ENCODE assay signal across 24 cellular contexts in the genomic region with DNA sequence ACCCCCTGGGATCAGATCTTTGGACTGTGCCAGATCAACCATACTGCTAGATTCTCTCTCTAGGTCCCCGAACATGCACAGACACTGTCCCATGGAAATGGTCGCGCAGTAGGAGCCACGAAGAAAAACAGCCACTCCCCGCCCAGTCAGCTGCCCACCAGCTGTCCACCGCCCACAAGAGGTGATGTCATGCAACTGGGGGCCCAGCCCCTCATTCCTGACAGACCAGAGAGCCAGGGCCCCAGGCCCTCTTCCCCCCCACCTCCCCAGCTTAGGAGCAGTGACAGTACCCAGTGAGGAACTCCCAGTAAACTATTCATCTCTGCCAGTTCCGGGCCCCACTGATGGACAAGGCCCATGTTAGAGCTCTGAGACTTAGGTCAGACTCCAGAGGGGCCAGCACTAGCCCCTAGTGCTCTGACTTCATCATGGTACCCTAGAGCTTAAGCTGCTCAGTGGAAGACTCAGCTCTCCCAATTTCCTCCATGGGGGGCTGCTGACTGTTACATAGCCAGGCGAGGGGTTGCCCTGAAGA.
"Had no signal": no experiment of that assay in that cellular context is flagged by ENCODE, and none has a peak within 500 bp of the region (broad histone marks: within the 10 kb centered on the region; RNA-seq: fewer than 3 reads in every experiment).

No MANE protein-coding gene starts in this region.

- H3K4me3 ChIP-seq: breast epithelium, esophagus squamous epithelium, gastrocnemius medialis, ovary, psoas muscle, right atrium auricular region, stomach, suprapubic skin, tibial nerve, uterus had no signal

- H3K27ac Mint-ChIP-seq: activated CD8-positive, alpha-beta T cell treated with anti-CD3 and anti-CD28 coated beads, Interleukin-2, amount 10 ng/mL, durations not matched to agents 7 days and 5 days; activated naive CD8-positive, alpha-beta T cell; activated T-helper 17 cell treated with anti-CD3 and anti-CD28 coated beads, Interleukin-2, amount 50 U/mL, for 72 hours; memory B cell; stimulated activated effector memory CD8-positive, alpha-beta T cell treated with anti-CD3 and anti-CD28 coated beads, Interleukin-12 subunit alpha, Interleukin-12 subunit beta, amount 100 ng/mL, for 72 hours had no signal

- H3K27me3 ChIP-seq: breast epithelium, ovary, suprapubic skin, tibial nerve, uterus had no signal

- H3K27ac ChIP-seq: breast epithelium, esophagus squamous epithelium, gastrocnemius medialis, ovary, psoas muscle, right atrium auricular region, stomach, suprapubic skin, tibial nerve, uterus had no signal

- ATAC-seq: activated CD8-positive, alpha-beta T cell treated with anti-CD3 and anti-CD28 coated beads, Interleukin-2, amount 10 ng/mL, durations not matched to agents 7 days and 5 days; activated T-helper 17 cell treated with anti-CD3 and anti-CD28 coated beads, Interleukin-2, amount 50 U/mL, for 72 hours; gastrocnemius medialis; left colon; naive thymus-derived CD4-positive, alpha-beta T cell; psoas muscle; stimulated activated effector memory CD8-positive, alpha-beta T cell treated with anti-CD3 and anti-CD28 coated beads, Interleukin-12 subunit alpha, Interleukin-12 subunit beta, amount 100 ng/mL, for 72 hours had no signal

- H3K4me1 Mint-ChIP-seq: activated T-helper 17 cell treated with anti-CD3 and anti-CD28 coated beads, Interleukin-2, amount 50 U/mL, for 72 hours had no signal

- H3K9me3 ChIP-seq: breast epithelium, esophagus squamous epithelium, gastrocnemius medialis, ovary, psoas muscle, right atrium auricular region, stomach, suprapubic skin, tibial nerve, uterus had no signal

- H3K4me3 Mint-ChIP-seq: activated CD8-positive, alpha-beta T cell treated with anti-CD3 and anti-CD28 coated beads, Interleukin-2, amount 10 ng/mL, durations not matched to agents 7 days and 5 days; activated naive CD8-positive, alpha-beta T cell; activated T-helper 17 cell treated with anti-CD3 and anti-CD28 coated beads, Interleukin-2, amount 50 U/mL, for 72 hours; central memory CD8-positive, alpha-beta T cell; memory B cell; stimulated activated effector memory CD8-positive, alpha-beta T cell treated with anti-CD3 and anti-CD28 coated beads, Interleukin-12 subunit alpha, Interleukin-12 subunit beta, amount 100 ng/mL, for 72 hours had no signal

- H3K36me3 ChIP-seq: breast epithelium, gastrocnemius medialis, ovary, right atrium auricular region, uterus had no signal

- H3K4me1 ChIP-seq: breast epithelium, psoas muscle, uterus had no signal

- H3K27me3 Mint-ChIP-seq: activated naive CD8-positive, alpha-beta T cell; activated T-helper 17 cell treated with anti-CD3 and anti-CD28 coated beads, Interleukin-2, amount 50 U/mL, for 72 hours; memory B cell had no signal

- H3K9me3 Mint-ChIP-seq: activated T-helper 17 cell treated with anti-CD3 and anti-CD28 coated beads, Interleukin-2, amount 50 U/mL, for 72 hours; central memory CD8-positive, alpha-beta T cell; memory B cell; naive thymus-derived CD4-positive, alpha-beta T cell; stimulated activated effector memory CD8-positive, alpha-beta T cell treated with anti-CD3 and anti-CD28 coated beads, Interleukin-12 subunit alpha, Interleukin-12 subunit beta, amount 100 ng/mL, for 72 hours had no signal

- DNase-seq: activated CD4-positive, alpha-beta T cell treated with anti-CD3 and anti-CD28 coated beads for 1 hour; activated CD4-positive, alpha-beta T cell treated with anti-CD3 and anti-CD28 coated beads, Interleukin-2, amount 50 U/mL, for 1 hour; activated CD8-positive, alpha-beta T cell treated with anti-CD3 and anti-CD28 coated beads, Interleukin-2, amount 10 ng/mL, durations not matched to agents 7 days and 5 days; activated naive CD4-positive, alpha-beta T cell; esophagus squamous epithelium; gastrocnemius medialis; hypothalamus; left colon; naive thymus-derived CD4-positive, alpha-beta T cell; ovary; stimulated activated CD4-positive, alpha-beta T cell treated with anti-CD3 and anti-CD28 coated beads, Interleukin-2, amount 100 ng/mL, for 24 hours; stomach; T-helper 9 cell; uterus had no signal
